In genomic region chr3:183494341-183494740, GRCh38 we compare ENCODE assay signal across 26 cellular contexts.
DNase-seq lines count a peak whose midpoint lies in the region; ATAC-seq, FAIRE-seq and TF ChIP-seq lines count a peak whose summit lies in the region.
"Had no signal": no experiment of that assay in that cellular context is flagged by ENCODE, and none has a peak within 500 bp of the region (broad histone marks: within the 10 kb centered on the region; RNA-seq: fewer than 3 reads in every experiment).

No MANE protein-coding gene starts in this region.

- TF ChIP-seq CTCF in heart right ventricle (IDR thresholded peaks at IDR 0.05), result no peak
- no peak for TF ChIP-seq CTCF in HepG2 (CRISPR knock-in tag; IDR thresholded peaks at IDR 0.05)

- intact Hi-C loops in cardiac septum (cut with DNase I) (no loop called here), heart right ventricle (cut with DNase I) (loop anchor here in 1 of 10 donors (10.0 kb wide), 1 partner anchor 270 kb away; no protein-coding TSS in a partner anchor), HepG2 (cut with micrococcal nuclease; ENCODE audit: unreplicated experiment) (loop anchor here (10.0 kb wide), 1 partner anchor 130 kb away; no protein-coding TSS in a partner anchor)

- peaks cover 59% of the 10 kb centered on the region for H3K36me3 Mint-ChIP-seq in T-cell

- H3K9ac ChIP-seq in HepG2 (ENCODE audit: insufficient read depth, low read depth, low read length), result no peak overlapping the region

- whole genome bisulfite sequencing in heart right ventricle, 2 donors, result 94 to 95% methylated on average over 2 of the region's 2 CpGs
- 49% methylated on average over 2 of the region's 2 CpGs for WGBS in HepG2 (ENCODE audit: low lambda C conversion rate)

- DNase-seq in cardiac septum (ENCODE audit: low spot score) (peak; percentile 66), heart right ventricle (no peak), T-cell (no peak), HepG2 (ENCODE audit: low spot score) (no peak), D341Med (ENCODE audit: low spot score) (no peak)
- no peak for DNase-seq in central memory CD4-positive, alpha-beta T cell
- DNase-seq: activated CD8-positive, alpha-beta T cell treated with anti-CD3 and anti-CD28 coated beads, Interleukin-2, amount 10 ng/mL, durations not matched to agents 7 days and 5 days; activated naive CD8-positive, alpha-beta T cell treated with anti-CD3 and anti-CD28 coated beads for 36 hours; activated T-cell treated with anti-CD3 and anti-CD28 coated beads, Interleukin-2, amount 50 U/mL, for 72 hours; cerebellar nuclear complex; H7; Kasumi-1; mammary epithelial cell; MV-4-11; NCI-H187 treated with DMSO at 0.1 percent for 48 hours; NCI-H345; NCI-H82; PC-3; psoas muscle; T-helper 9 cell; transverse colon; WERI-Rb-1 had no signal

- H3K4me1 ChIP-seq in heart right ventricle (peaks cover 0 to 15% (median 9%) of the 10 kb centered on the region in 9 donors), HepG2 (ENCODE audit: insufficient read depth, low read length) (peaks cover 25% of the 10 kb centered on the region)

- H3K27ac ChIP-seq in heart right ventricle, result no peak overlapping the region
- H3K27ac ChIP-seq in HepG2 (ENCODE audit: extremely low read length, insufficient read depth, low read length), result no peak overlapping the region
- H3K27ac ChIP-seq: neutrophil, psoas muscle, transverse colon, WERI-Rb-1 had no signal

- H3K27me3 Mint-ChIP-seq in T-cell, result no peaks in the 10 kb centered on the region
- H3K27me3 Mint-ChIP-seq: activated naive CD8-positive, alpha-beta T cell treated with anti-CD3 and anti-CD28 coated beads for 36 hours had no signal

- no peak for TF ChIP-seq EP300 in HepG2 (IDR thresholded peaks at IDR 0.05; ENCODE audit: low read depth in 2 of 2, low read length in 2 of 2)
- TF ChIP-seq EP300 in HepG2 (CRISPR knock-in tag; IDR thresholded peaks at IDR 0.05; ENCODE audit: borderline replicate concordance), result no peak

- TF ChIP-seq RAD21 in HepG2 (CRISPR knock-in tag; IDR thresholded peaks at IDR 0.05), result no peak

- POLR2A ChIA-PET in T-cell (lab: Charles Lee) (no interaction called here), HepG2 (lab: Yijun Ruan, JAX) (no interaction called here)

- BruUV-seq in HepG2 (replicated peaks; lab: Mats Ljungman, UMichigan), result no TSS peak

- CTCF ChIA-PET in T-cell (lab: Charles Lee), result interaction anchor here in 1 of 2 donors (0.9 kb wide), 1 partner anchor 273 kb away, joined by 3 read pairs; no protein-coding TSS in a partner anchor
- CTCF ChIA-PET in HepG2 (lab: Yijun Ruan, JAX; ENCODE audit: low intra/inter-chr PET ratio, low total read pairs), result no interaction called here

- no peak for FAIRE-seq in HepG2 (lab: Jason Lieb, UNC)
- FAIRE-seq: GM12891 had no signal

- H3K9me3 ChIP-seq in heart right ventricle (peaks cover 0 to 10% (median 0%) of the 10 kb centered on the region in 11 donors), HepG2 (ENCODE audit: low read length) (no peaks in the 10 kb centered on the region)
- H3K9me3 ChIP-seq: neutrophil, transverse colon had no signal

- no peak for TF ChIP-seq POLR2A in HepG2 (IDR thresholded peaks at IDR 0.05; ENCODE audit: insufficient read depth in 1 of 2, low read depth in 2 of 2, low read length in 2 of 2)

- H3K9me3 Mint-ChIP-seq in T-cell, result no peaks in the 10 kb centered on the region
- H3K9me3 Mint-ChIP-seq: activated naive CD8-positive, alpha-beta T cell treated with anti-CD3 and anti-CD28 coated beads for 36 hours; activated T-cell treated with anti-CD3 and anti-CD28 coated beads, Interleukin-2, amount 50 U/mL, for 72 hours had no signal

- peaks cover 7 to 13% (median 11%) of the 10 kb centered on the region in 3 donors for H3K4me1 Mint-ChIP-seq in T-cell
- H3K4me1 Mint-ChIP-seq: activated naive CD8-positive, alpha-beta T cell treated with anti-CD3 and anti-CD28 coated beads for 36 hours had no signal

- H3K27me3 ChIP-seq in heart right ventricle (no peaks in the 10 kb centered on the region), HepG2 (ENCODE audit: control insufficient read depth in 1 of 2, insufficient read depth in 2 of 2, low read length in 2 of 2) (0 out of 5 replicates have a peak, but pooled peaks cover 0 to 1% of the 10 kb centered on the region in 2 experiments)
- H3K27me3 ChIP-seq: neutrophil, transverse colon had no signal

- no peaks in the 10 kb centered on the region for H4K20me1 ChIP-seq in HepG2 (ENCODE audit: insufficient read depth, low read length)

- H3K36me3 ChIP-seq in heart right ventricle, result peaks cover 0 to 62% (median 0%) of the 10 kb centered on the region in 9 donors
- H3K36me3 ChIP-seq in HepG2 (replicated peaks in 1 of 2; ENCODE audit: control insufficient read depth in 1 of 2, insufficient read depth in 2 of 2, low read length in 2 of 2), result no peaks in the 10 kb centered on the region
- H3K36me3 ChIP-seq: transverse colon, WERI-Rb-1 had no signal

- peak overlapping the region; percentile 39 to 50 for H3K27ac Mint-ChIP-seq in T-cell
- H3K27ac Mint-ChIP-seq: activated CD8-positive, alpha-beta T cell treated with anti-CD3 and anti-CD28 coated beads, Interleukin-2, amount 10 ng/mL, durations not matched to agents 7 days and 5 days; activated naive CD8-positive, alpha-beta T cell treated with anti-CD3 and anti-CD28 coated beads for 36 hours; activated T-cell treated with anti-CD3 and anti-CD28 coated beads, Interleukin-2, amount 50 U/mL, for 72 hours had no signal

- H3K4me3 ChIP-seq in heart right ventricle, result no peak overlapping the region
- no peak overlapping the region for H3K4me3 ChIP-seq in HepG2 (replicated peaks in 1 of 3; ENCODE audit: insufficient read depth in 1 of 3, low read depth in 2 of 3, low read length in 3 of 3)
- H3K4me3 ChIP-seq: psoas muscle, transverse colon had no signal

- H3K4me2 ChIP-seq in HepG2 (ENCODE audit: low read depth, low read length), result no peak overlapping the region

- no peaks in the 10 kb centered on the region for H3K79me2 ChIP-seq in HepG2 (ENCODE audit: insufficient read depth, low read length)

- in situ Hi-C loops in HepG2 (cut with HindIII; ENCODE audit: extremely low pct_ligation_motif_present, low pct_unique_long_range_greater_than_20kb), result no loop called here

- H2AFZ ChIP-seq in HepG2 (ENCODE audit: low read length), result no peak overlapping the region

- ATAC-seq in heart right ventricle (no peak), T-cell (replicated peaks in 1 of 4) (no peak), HepG2 (0 out of 3 replicates have a peak, but pooled peaks have one; percentile 11), GM21528 (IDR thresholded peaks at IDR 0.05; ENCODE audit: low FRiP score, unreplicated experiment) (no peak)
- ATAC-seq: activated CD8-positive, alpha-beta T cell treated with anti-CD3 and anti-CD28 coated beads, Interleukin-2, amount 10 ng/mL, durations not matched to agents 7 days and 5 days; activated T-cell treated with anti-CD3 and anti-CD28 coated beads, Interleukin-2, amount 50 U/mL, for 72 hours; PC-3; psoas muscle; Right ventricle myocardium inferior had no signal

- H3K4me3 Mint-ChIP-seq in T-cell, result no peak overlapping the region
- H3K4me3 Mint-ChIP-seq: activated CD8-positive, alpha-beta T cell treated with anti-CD3 and anti-CD28 coated beads, Interleukin-2, amount 10 ng/mL, durations not matched to agents 7 days and 5 days; activated naive CD8-positive, alpha-beta T cell treated with anti-CD3 and anti-CD28 coated beads for 36 hours; activated T-cell treated with anti-CD3 and anti-CD28 coated beads, Interleukin-2, amount 50 U/mL, for 72 hours had no signal

TF ChIP-seq in HepG2, 621 proteins besides CTCF, POLR2A, EP300 and RAD21:
- no peak for TF ChIP-seq ZNF367 (CRISPR knock-in tag; IDR thresholded peaks at IDR 0.05; ENCODE audit: borderline replicate concordance)
- no peak for TF ChIP-seq ZNF556 (CRISPR knock-in tag; IDR thresholded peaks at IDR 0.05; ENCODE audit: borderline replicate concordance)
